Comparison of ENCODE assay signal across 14 cellular contexts in genomic region chr2:48197618-48198017, GRCh38.
A peak's percentile ranks its signal among the peaks of the same experiment; 100 is the strongest.
DNase-seq lines count a peak whose midpoint lies in the region; ATAC-seq, FAIRE-seq and TF ChIP-seq lines count a peak whose summit lies in the region.
"Had no signal": no experiment of that assay in that cellular context is flagged by ENCODE, and none has a peak within 500 bp of the region (broad histone marks: within the 10 kb centered on the region; RNA-seq: fewer than 3 reads in every experiment).

No MANE protein-coding gene starts in this region.

- H3K4me3 Mint-ChIP-seq in naive thymus-derived CD8-positive, alpha-beta T cell: no peak overlapping the region
- H3K4me3 Mint-ChIP-seq: CD8-positive, alpha-beta T cell had no signal

- H3K9me3 ChIP-seq in WERI-Rb-1 (ENCODE audit: severe bottlenecking) (no peaks in the 10 kb centered on the region), aorta (ENCODE audit: control insufficient read depth, low read length) (peaks cover 1% of the 10 kb centered on the region), small intestine (ENCODE audit: control insufficient read depth, low read depth) (no peaks in the 10 kb centered on the region)
- H3K9me3 ChIP-seq: A549 had no signal

- POLR2A ChIA-PET in naive thymus-derived CD8-positive, alpha-beta T cell (lab: Charles Lee): no interaction called here

- H3K36me3 ChIP-seq in WERI-Rb-1 (no peaks in the 10 kb centered on the region), aorta (ENCODE audit: control insufficient read depth in 1 of 2, insufficient read depth in 2 of 2, low read length in 1 of 2) (no peaks in the 10 kb centered on the region), small intestine (ENCODE audit: control insufficient read depth in 2 of 2, insufficient read depth in 2 of 2, low read length in 2 of 2) (no peaks in the 10 kb centered on the region)

- H3K36me3 Mint-ChIP-seq in naive thymus-derived CD8-positive, alpha-beta T cell: no peaks in the 10 kb centered on the region
- H3K36me3 Mint-ChIP-seq: CD8-positive, alpha-beta T cell had no signal

- intact Hi-C loops in aorta (cut with DNase I): no loop called here

- ATAC-seq in left lobe of liver (peak; percentile 55), aorta (ENCODE audit: low FRiP score) (peak; percentile 56)
- no peak for ATAC-seq in naive thymus-derived CD8-positive, alpha-beta T cell
- ATAC-seq: A549; CD8-positive, alpha-beta T cell had no signal

- no peaks in the 10 kb centered on the region for H3K27me3 ChIP-seq in WERI-Rb-1 (ENCODE audit: insufficient read depth, low read depth, severe bottlenecking)
- no peaks in the 10 kb centered on the region for H3K27me3 ChIP-seq in aorta (ENCODE audit: control insufficient read depth in 1 of 2, insufficient read depth in 2 of 2, low read length in 1 of 2)
- no peaks in the 10 kb centered on the region for H3K27me3 ChIP-seq in small intestine (ENCODE audit: control insufficient read depth in 2 of 2, insufficient read depth in 2 of 2, low read length in 2 of 2)

- TF ChIP-seq CTCF in WERI-Rb-1 (IDR thresholded peaks at IDR 0.05; ENCODE audit: low read depth, low read length): no peak

- H3K4me3 ChIP-seq in WERI-Rb-1 (ENCODE audit: low read depth, low read length) (no peak overlapping the region), aorta (ENCODE audit: low read length in 2 of 2) (no peak overlapping the region), small intestine (ENCODE audit: low read depth in 1 of 2, low read length in 2 of 2) (no peak overlapping the region)
- H3K4me3 ChIP-seq: A549 had no signal

- no peak for FAIRE-seq in small intestine (lab: Jason Lieb, UNC)
- FAIRE-seq: A549, D721Med had no signal

- no peaks in the 10 kb centered on the region for H3K4me1 Mint-ChIP-seq in naive thymus-derived CD8-positive, alpha-beta T cell

- no peaks in the 10 kb centered on the region for H3K9me3 Mint-ChIP-seq in naive thymus-derived CD8-positive, alpha-beta T cell
- H3K9me3 Mint-ChIP-seq: CD14-positive monocyte; CD8-positive, alpha-beta T cell had no signal

- H3K27ac ChIP-seq in WERI-Rb-1 (peak overlapping the region; percentile 91), aorta (ENCODE audit: low read depth in 1 of 2, low read length in 2 of 2) (no peak overlapping the region), small intestine (ENCODE audit: low read depth in 1 of 2, low read length in 1 of 2) (no peak overlapping the region)
- H3K27ac ChIP-seq: A549 had no signal

- peaks cover 0 to 2% (median 0%) of the 10 kb centered on the region in 5 donors for H3K27me3 Mint-ChIP-seq in naive thymus-derived CD8-positive, alpha-beta T cell

- H3K4me1 ChIP-seq in aorta (ENCODE audit: control insufficient read depth in 1 of 2, insufficient read depth in 2 of 2, low read length in 2 of 2): no peaks in the 10 kb centered on the region
- H3K4me1 ChIP-seq in small intestine (ENCODE audit: control insufficient read depth in 2 of 2, insufficient read depth in 1 of 2, low read depth in 1 of 2, low read length in 1 of 2): no peaks in the 10 kb centered on the region
- H3K4me1 ChIP-seq: A549 had no signal

- 27 to 40% methylated on average over 1 of the region's 1 CpG for WGBS in aorta, 2 donors
- WGBS in small intestine, 3 donors: 5 to 67% (median 52%) methylated on average over 1 of the region's 1 CpG

- DNase-seq in NCI-H146 (lab: John Stamatoyannopoulos, UW) (peak; percentile 26), WERI-Rb-1 (no peak), left lobe of liver (ENCODE audit: low spot score) (no peak), aorta (no peak), small intestine (no peak)
- DNase-seq in naive thymus-derived CD8-positive, alpha-beta T cell: no peak
- no peak for DNase-seq in activated naive CD4-positive, alpha-beta T cell treated with anti-CD3 and anti-CD28 coated beads, Interleukin-2, amount 50 U/mL, for 16 hours
- DNase-seq: CD8-positive, alpha-beta T cell; COR-L47; DMS53; GF-D8 had no signal

- no peak overlapping the region for H3K27ac Mint-ChIP-seq in naive thymus-derived CD8-positive, alpha-beta T cell
- H3K27ac Mint-ChIP-seq: CD8-positive, alpha-beta T cell had no signal

Comparison
In these comparisons a context has a peak if more than half of its experiments do, and no peak if none do; other contexts are left out.
1. ATAC-seq: peak in left lobe of liver (single experiment) and aorta (single experiment); none in naive thymus-derived CD8-positive, alpha-beta T cell (0 of 2).